1 cellular context compared by ENCODE assay signal in genomic region chr7:108136191-108136581, GRCh38.
TF ChIP-seq lines count a peak whose summit lies in the region.

No MANE protein-coding gene starts in this region.

TF ChIP-seq in GM23338, 12 proteins besides CTCF, POLR2A, EP300 and RAD21 (continued from another document):
- TF ChIP-seq, protein P1, sequence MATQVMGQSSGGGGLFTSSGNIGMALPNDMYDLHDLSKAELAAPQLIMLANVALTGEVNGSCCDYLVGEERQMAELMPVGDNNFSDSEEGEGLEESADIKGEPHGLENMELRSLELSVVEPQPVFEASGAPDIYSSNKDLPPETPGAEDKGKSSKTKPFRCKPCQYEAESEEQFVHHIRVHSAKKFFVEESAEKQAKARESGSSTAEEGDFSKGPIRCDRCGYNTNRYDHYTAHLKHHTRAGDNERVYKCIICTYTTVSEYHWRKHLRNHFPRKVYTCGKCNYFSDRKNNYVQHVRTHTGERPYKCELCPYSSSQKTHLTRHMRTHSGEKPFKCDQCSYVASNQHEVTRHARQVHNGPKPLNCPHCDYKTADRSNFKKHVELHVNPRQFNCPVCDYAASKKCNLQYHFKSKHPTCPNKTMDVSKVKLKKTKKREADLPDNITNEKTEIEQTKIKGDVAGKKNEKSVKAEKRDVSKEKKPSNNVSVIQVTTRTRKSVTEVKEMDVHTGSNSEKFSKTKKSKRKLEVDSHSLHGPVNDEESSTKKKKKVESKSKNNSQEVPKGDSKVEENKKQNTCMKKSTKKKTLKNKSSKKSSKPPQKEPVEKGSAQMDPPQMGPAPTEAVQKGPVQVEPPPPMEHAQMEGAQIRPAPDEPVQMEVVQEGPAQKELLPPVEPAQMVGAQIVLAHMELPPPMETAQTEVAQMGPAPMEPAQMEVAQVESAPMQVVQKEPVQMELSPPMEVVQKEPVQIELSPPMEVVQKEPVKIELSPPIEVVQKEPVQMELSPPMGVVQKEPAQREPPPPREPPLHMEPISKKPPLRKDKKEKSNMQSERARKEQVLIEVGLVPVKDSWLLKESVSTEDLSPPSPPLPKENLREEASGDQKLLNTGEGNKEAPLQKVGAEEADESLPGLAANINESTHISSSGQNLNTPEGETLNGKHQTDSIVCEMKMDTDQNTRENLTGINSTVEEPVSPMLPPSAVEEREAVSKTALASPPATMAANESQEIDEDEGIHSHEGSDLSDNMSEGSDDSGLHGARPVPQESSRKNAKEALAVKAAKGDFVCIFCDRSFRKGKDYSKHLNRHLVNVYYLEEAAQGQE (IDR thresholded peaks at IDR 0.05; ENCODE audit: unreplicated experiment) = no peak
